In the genomic region with DNA sequence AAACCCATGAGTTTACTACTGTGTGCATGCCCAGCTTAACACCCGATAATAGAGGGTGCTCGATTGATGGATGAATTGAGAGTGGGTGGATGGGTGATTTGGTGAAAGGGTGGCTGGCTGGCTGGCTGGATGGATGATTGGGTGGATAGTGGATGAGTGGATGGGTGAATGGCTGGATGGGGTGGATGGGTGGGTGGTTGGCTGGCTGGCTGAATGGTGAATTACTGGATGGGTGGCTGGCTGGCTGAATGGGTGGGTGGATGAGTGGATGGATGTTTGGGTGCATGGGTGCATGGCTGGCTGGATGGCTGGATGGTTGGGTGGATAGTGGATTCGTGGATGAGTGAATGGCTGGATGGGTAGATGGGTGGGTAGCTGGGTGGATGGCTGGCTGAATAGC, we compare ENCODE assay signal across 27 cellular contexts.
"Had no signal": no experiment of that assay in that cellular context is flagged by ENCODE, and none has a peak within 500 bp of the region (broad histone marks: within the 10 kb centered on the region; RNA-seq: fewer than 3 reads in every experiment).

No MANE protein-coding gene starts in this region.

- H3K9ac ChIP-seq: parathyroid adenoma had no signal

- H3K27me3 ChIP-seq: ovary, right lobe of liver, sigmoid colon, suprapubic skin, testis, tibial artery, transverse colon, upper lobe of left lung, uterus had no signal

- H3K4me1 ChIP-seq: parathyroid adenoma, psoas muscle, right lobe of liver, sigmoid colon, suprapubic skin, testis, tibial artery, transverse colon, upper lobe of left lung, uterus had no signal

- H3K4me1 Mint-ChIP-seq: naive thymus-derived CD4-positive, alpha-beta T cell; natural killer cell; nephron; stimulated activated memory B cell treated with anti-CD40 and anti-IgM and Interleukin-4, amounts not matched to agents 10 μg/mL and 1 μg/mL and 100 μg/mL, for 72 hours; stimulated activated naive CD8-positive, alpha-beta T cell treated with anti-CD3 and anti-CD28 coated beads, Interleukin-15, amount 100 ng/mL, for 72 hours had no signal

- H3K9me3 ChIP-seq: ovary, psoas muscle, right lobe of liver, sigmoid colon, suprapubic skin, testis, tibial artery, upper lobe of left lung, uterus had no signal

- H3K36me3 Mint-ChIP-seq: naive thymus-derived CD4-positive, alpha-beta T cell; natural killer cell; stimulated activated memory B cell treated with anti-CD40 and anti-IgM and Interleukin-4, amounts not matched to agents 10 μg/mL and 1 μg/mL and 100 μg/mL, for 72 hours had no signal

- H3K79me2 ChIP-seq: parathyroid adenoma had no signal

- H3K27me3 Mint-ChIP-seq: stimulated activated memory B cell treated with anti-CD40 and anti-IgM and Interleukin-4, amounts not matched to agents 10 μg/mL and 1 μg/mL and 100 μg/mL, for 72 hours; stimulated activated naive CD8-positive, alpha-beta T cell treated with anti-CD3 and anti-CD28 coated beads, Interleukin-15, amount 100 ng/mL, for 72 hours had no signal

- H3K27ac Mint-ChIP-seq: naive thymus-derived CD4-positive, alpha-beta T cell; natural killer cell; nephron; progenitor cell of endocrine pancreas; stimulated activated memory B cell treated with anti-CD40 and anti-IgM and Interleukin-4, amounts not matched to agents 10 μg/mL and 1 μg/mL and 100 μg/mL, for 72 hours; stimulated activated naive CD8-positive, alpha-beta T cell treated with anti-CD3 and anti-CD28 coated beads, Interleukin-15, amount 100 ng/mL, for 72 hours had no signal

- H3K36me3 ChIP-seq: ovary, right lobe of liver, sigmoid colon, suprapubic skin, tibial artery, transverse colon, upper lobe of left lung, uterus had no signal

- H2AFZ ChIP-seq: parathyroid adenoma had no signal

- H3K4me3 Mint-ChIP-seq: naive thymus-derived CD4-positive, alpha-beta T cell; natural killer cell; nephron; stimulated activated memory B cell treated with anti-CD40 and anti-IgM and Interleukin-4, amounts not matched to agents 10 μg/mL and 1 μg/mL and 100 μg/mL, for 72 hours; stimulated activated naive CD8-positive, alpha-beta T cell treated with anti-CD3 and anti-CD28 coated beads, Interleukin-15, amount 100 ng/mL, for 72 hours had no signal

- H3K4me3 ChIP-seq: ovary, psoas muscle, right lobe of liver, sigmoid colon, suprapubic skin, testis, tibial artery, transverse colon, upper lobe of left lung, uterus had no signal

- DNase-seq: naive thymus-derived CD4-positive, alpha-beta T cell; natural killer cell; occipital lobe; ovary; psoas muscle; right cardiac atrium; right lobe of liver; sigmoid colon; small intestine; stimulated activated CD4-positive, alpha-beta T cell treated with anti-CD3 and anti-CD28 coated beads, Interleukin-15, amount 100 ng/mL, for 24 hours; stimulated activated CD4-positive, alpha-beta T cell treated with anti-CD3 and anti-CD28 coated beads, Interleukin-2, amount 100 ng/mL, for 24 hours; stimulated activated CD4-positive, alpha-beta T cell treated with anti-CD3 and anti-CD28 coated beads, Interleukin-2, amount 100 ng/mL, for 48 hours; stimulated activated CD4-positive, alpha-beta T cell treated with anti-CD3 and anti-CD28 coated beads, Interleukin-4, amount 100 ng/mL, for 24 hours; stimulated activated naive CD4-positive, alpha-beta T cell; stimulated activated naive CD8-positive, alpha-beta T cell treated with anti-CD3 and anti-CD28 coated beads, Interleukin-15, amount 100 ng/mL, for 72 hours; stimulated activated naive CD8-positive, alpha-beta T cell treated with anti-CD3 and anti-CD28 coated beads, Interleukin-15, Interleukin-2, amounts not matched to agents 100 U/mL and 50 U/mL, for 24 hours; substantia nigra; testis; tibial artery; transverse colon; upper lobe of left lung; uterus had no signal

- ATAC-seq: naive thymus-derived CD4-positive, alpha-beta T cell; natural killer cell; psoas muscle; right cardiac atrium; right lobe of liver; stimulated activated memory B cell treated with anti-CD40 and anti-IgM and Interleukin-4, amounts not matched to agents 10 μg/mL and 1 μg/mL and 100 μg/mL, for 72 hours; stimulated activated naive CD8-positive, alpha-beta T cell treated with anti-CD3 and anti-CD28 coated beads, Interleukin-15, amount 100 ng/mL, for 72 hours; stimulated activated naive CD8-positive, alpha-beta T cell treated with anti-CD3 and anti-CD28 coated beads, Interleukin-15, Interleukin-2, amounts not matched to agents 100 U/mL and 50 U/mL, for 24 hours had no signal

- H3K27ac ChIP-seq: ovary, parathyroid adenoma, psoas muscle, right lobe of liver, sigmoid colon, suprapubic skin, testis, tibial artery, transverse colon, upper lobe of left lung, uterus had no signal
